ENCODE assay signal across 8 cellular contexts in genomic region chr11:33774356-33775063, GRCh38. TPM values are rescaled to one million over a fixed set of nuclear protein-coding genes. Genes with fewer than 3 reads are reported as not detected.
DNase-seq lines count a peak whose midpoint lies in the region; ATAC-seq and TF ChIP-seq lines count a peak whose summit lies in the region.

Gene FBXO3 (minus strand): TSS chr11:33774520. CDS start chr11:33774497, 23 bp downstream.

- no peaks in the 10 kb centered on the region for H3K36me3 ChIP-seq in mammary epithelial cell (ENCODE audit: insufficient read depth, low read length)
- H3K36me3 ChIP-seq in iPS-20b (ENCODE audit: insufficient read depth, low read depth, low read length) = no peaks in the 10 kb centered on the region

- in situ Hi-C loops in mammary epithelial cell (cut with MboI; ENCODE audit: low sequenced_read_pairs in 2 of 2) = no loop called here

- dilution Hi-C loops in mammary epithelial cell (cut with HindIII; ENCODE audit: low sequenced_read_pairs) = no loop called here

- intact Hi-C loops in mammary epithelial cell (cut with micrococcal nuclease) = no loop called here

- peak within 1 kb of the TSS; percentile 99 for H2AFZ ChIP-seq in mammary epithelial cell (ENCODE audit: low read depth, low read length)

- H3K79me2 ChIP-seq in mammary epithelial cell (ENCODE audit: insufficient read depth, low read length) = peaks cover 42% of the 10 kb centered on the region

- H3K9me3 ChIP-seq in mammary epithelial cell (replicated peaks; ENCODE audit: insufficient read depth, low read length) (no peaks in the 10 kb centered on the region), iPS-20b (ENCODE audit: insufficient read depth, low read depth, low read length) (no peaks in the 10 kb centered on the region)

- ATAC-seq in GM18873 (IDR thresholded peaks at IDR 0.05; ENCODE audit: low FRiP score, unreplicated experiment) = peak; percentile 57
- peak; percentile 67 for ATAC-seq in HG03135 (IDR thresholded peaks at IDR 0.05; ENCODE audit: unreplicated experiment)

- peak within 1 kb of the TSS; percentile 94 for H3K4me2 ChIP-seq in mammary epithelial cell (ENCODE audit: insufficient read depth, low read depth, low read length)

- WGBS in mammary epithelial cell (ENCODE audit: low coverage, missing lambda C conversion rate) = 0% methylated on average over 10 of the region's 49 CpGs

- H4K20me1 ChIP-seq in mammary epithelial cell (ENCODE audit: insufficient read depth, low read length) = no peaks in the 10 kb centered on the region

- TF ChIP-seq CTCF in WI38 (IDR thresholded peaks at IDR 0.05; ENCODE audit: low read depth, low read length) (no peak), mammary epithelial cell (conservative IDR thresholded peaks at IDR 0.05 in 1 of 2, IDR thresholded peaks at IDR 0.05 in 1 of 2; ENCODE audit: extremely low read depth in 1 of 2, insufficient read depth in 1 of 2, low read depth in 1 of 2, low read length in 2 of 2) (no peak)

- H3K4me1 ChIP-seq in mammary epithelial cell (ENCODE audit: insufficient read depth, low read length) (peaks cover 39% of the 10 kb centered on the region), iPS-20b (ENCODE audit: insufficient read depth, low read length) (peaks cover 23% of the 10 kb centered on the region)

- DNase-seq in A172 (ENCODE audit: low spot score) (peak; percentile 76), NCI-H2196 treated with DMSO at 0.1 percent for 48 hours (lab: John Stamatoyannopoulos, UW; ENCODE audit: unreplicated experiment) (peak; percentile 65), mammary epithelial cell (peak; percentile 78)

- peak within 1 kb of the TSS; percentile 76 for H3K27ac ChIP-seq in mammary epithelial cell (ENCODE audit: insufficient read depth, low read depth, low read length)
- H3K27ac ChIP-seq in iPS-20b (ENCODE audit: low read length) = no peak within 1 kb of the TSS
- H3K27ac ChIP-seq in skin epidermis = peak within 1 kb of the TSS; percentile 27 to 92 (median 80)

- peak within 1 kb of the TSS; percentile 88 for H3K4me3 ChIP-seq in WI38 (ENCODE audit: low read depth, low read length)
- peak within 1 kb of the TSS; percentile 86 to 93 (median 88) for H3K4me3 ChIP-seq in mammary epithelial cell (replicated peaks in 1 of 3; ENCODE audit: insufficient read depth in 1 of 3, low read depth in 2 of 3, low read length in 3 of 3)
- H3K4me3 ChIP-seq in iPS-20b (ENCODE audit: low read length) = peak within 1 kb of the TSS; percentile 85
- peak within 1 kb of the TSS; percentile 68 to 98 (median 88) for H3K4me3 ChIP-seq in skin epidermis

- H3K9ac ChIP-seq in mammary epithelial cell (ENCODE audit: insufficient read depth, low read length) (peak within 1 kb of the TSS; percentile 79), iPS-20b (ENCODE audit: low read depth, low read length) (peak within 1 kb of the TSS; percentile 77; the same call in 1 of the 2 replicates)

- BruUV-seq in mammary epithelial cell (replicated peaks; lab: Mats Ljungman, UMichigan) = TSS peak; percentile 42

- CTCF ChIA-PET in mammary epithelial cell (lab: Charles Lee; ENCODE audit: low non-redundant PET) = no interaction called here

- H3K27me3 ChIP-seq in mammary epithelial cell (ENCODE audit: insufficient read depth, low read length) = no peaks in the 10 kb centered on the region
- peaks cover 37% of the 10 kb centered on the region for H3K27me3 ChIP-seq in iPS-20b (ENCODE audit: insufficient read depth, low read length)

RNA-seq across cellular contexts. Expression of gene FBXO3, which starts in this region (rescaled TPM):
- 64.8 and 66.4 TPM in 2 replicates for total RNA-seq in A172 (2014; rRNA removed; shearing (Covaris generic))
- total RNA-seq in mammary epithelial cell = 10 to 100 TPM; 27.6 to 44.8 TPM
- polyA plus RNA-seq in mammary epithelial cell = 33.0 TPM
- 44.2 TPM for polyA minus RNA-seq in mammary epithelial cell
